32 cellular contexts compared by ENCODE assay signal in the genomic region with DNA sequence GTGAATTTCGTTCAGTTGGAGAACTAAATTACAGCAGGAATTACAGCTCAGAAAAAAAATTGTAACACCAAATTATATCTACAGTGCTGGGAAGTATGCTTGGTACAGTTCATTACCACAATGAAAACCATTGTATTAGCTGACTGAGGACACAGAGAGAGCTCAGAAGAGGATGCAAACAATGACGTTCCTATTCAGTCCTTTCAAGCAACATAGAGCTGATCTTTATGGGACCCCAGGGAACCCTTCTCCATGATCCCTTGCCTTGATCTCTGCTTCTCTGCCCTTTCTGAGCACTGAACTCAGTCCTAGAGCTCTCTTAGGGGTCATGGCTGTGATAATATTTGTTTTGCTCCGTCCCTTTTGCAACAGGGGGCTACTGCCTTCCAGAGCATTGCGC. TPM values are rescaled to one million over a fixed set of nuclear protein-coding genes. Genes with fewer than 3 reads are reported as not detected.
A peak's percentile ranks its signal among the peaks of the same experiment; 100 is the strongest.
DNase-seq lines count a peak whose midpoint lies in the region; ATAC-seq and TF ChIP-seq lines count a peak whose summit lies in the region.
"Had no signal": no experiment of that assay in that cellular context is flagged by ENCODE, and none has a peak within 500 bp of the region (broad histone marks: within the 10 kb centered on the region; RNA-seq: fewer than 3 reads in every experiment).

No MANE protein-coding gene starts in this region.

- H3K79me2 ChIP-seq in Loucy (ENCODE audit: insufficient read depth, low read length) = no peaks in the 10 kb centered on the region

- H3K9me2 ChIP-seq in Loucy (replicated peaks; ENCODE audit: low read depth, low read length) = no peaks in the 10 kb centered on the region

- H3K36me3 ChIP-seq in Loucy (ENCODE audit: insufficient read depth, low read length) = no peaks in the 10 kb centered on the region
- H3K36me3 ChIP-seq: adrenal gland, BLaER1, esophagus muscularis mucosa, heart right ventricle, uterus had no signal

- no peaks in the 10 kb centered on the region for H3K9me3 ChIP-seq in Loucy (ENCODE audit: insufficient read depth, low read depth, low read length)
- H3K9me3 ChIP-seq: adrenal gland, BLaER1, body of pancreas, esophagus muscularis mucosa, heart right ventricle, uterus had no signal

- in situ Hi-C loops in SK-MEL-5 (cut with HindIII; ENCODE audit: low pct_unique_long_range_greater_than_20kb, low sequenced_read_pairs) = no loop called here

- no peaks in the 10 kb centered on the region for H4K20me1 ChIP-seq in Loucy (ENCODE audit: insufficient read depth, low read length, poor library complexity, severe bottlenecking)
- H4K20me1 ChIP-seq: BLaER1 had no signal

- no peak overlapping the region for H3K9ac ChIP-seq in Loucy (ENCODE audit: low read depth, low read length, poor library complexity, severe bottlenecking)
- H3K9ac ChIP-seq: BLaER1 had no signal

- H3K4me3 ChIP-seq in Loucy (ENCODE audit: low read length, poor library complexity, severe bottlenecking) = no peak overlapping the region
- H3K4me3 ChIP-seq: adrenal gland, BLaER1, body of pancreas, esophagus muscularis mucosa, heart right ventricle, PC-9, skin epidermis, uterus had no signal

- no peaks in the 10 kb centered on the region for H3F3A ChIP-seq in Loucy (ENCODE audit: low read depth)

- no peak for TF ChIP-seq CTCF in Loucy (conservative IDR thresholded peaks at IDR 0.05; ENCODE audit: low read length)

- DNase-seq in SK-MEL-5 (ENCODE audit: low read depth, low spot score) = peak; percentile 99
- peak; percentile 77 for DNase-seq in midbrain (lab: John Stamatoyannopoulos, UW)
- peak; percentile 88 for DNase-seq in superior temporal gyrus (ENCODE audit: extremely low spot score)
- no peak for DNase-seq in stimulated activated CD4-positive, alpha-beta T cell treated with anti-CD3 and anti-CD28 coated beads, Interleukin-15, amount 100 ng/mL, for 24 hours
- no peak for DNase-seq in HK-2 (ENCODE audit: unreplicated experiment)
- DNase-seq: activated CD4-positive, alpha-beta memory T cell treated with anti-CD3 and anti-CD28 coated beads for 36 hours; activated CD4-positive, CD25-positive, alpha-beta regulatory T cell treated with anti-CD3 and anti-CD28 coated beads, Interleukin-2, amount 50 U/mL, for 72 hours; activated CD8-positive, alpha-beta memory T cell treated with anti-CD3 and anti-CD28 coated beads, Interleukin-2, amount 50 U/mL, for 4 hours; activated naive CD4-positive, alpha-beta T cell treated with anti-CD3 and anti-CD28 coated beads, Interleukin-2, amount 10 ng/mL, durations not matched to agents 7 days and 5 days; adrenal gland; body of pancreas; COR-L47; dermis blood vessel endothelial cell; foreskin fibroblast; heart right ventricle; Kasumi-1; MV-4-11; naive thymus-derived CD4-positive, alpha-beta T cell; NCI-H146; NCI-H2107; NCI-H510A treated with DMSO at 0.1 percent for 48 hours; PC-9; stimulated activated naive CD4-positive, alpha-beta T cell; uterus had no signal

- H2AFZ ChIP-seq in Loucy (ENCODE audit: low read length) = 0 out of 2 replicates have a peak overlapping the region, but pooled peaks have one; percentile 10
- H2AFZ ChIP-seq: PC-9 had no signal

- H3K4me1 ChIP-seq in Loucy (ENCODE audit: insufficient read depth, low read length, poor library complexity, severe bottlenecking) = no peaks in the 10 kb centered on the region
- H3K4me1 ChIP-seq: BLaER1, body of pancreas, esophagus muscularis mucosa, heart right ventricle, uterus had no signal

- ATAC-seq in HG03108 (IDR thresholded peaks at IDR 0.05; ENCODE audit: unreplicated experiment) = no peak
- ATAC-seq: body of pancreas; heart right ventricle; naive thymus-derived CD4-positive, alpha-beta T cell had no signal

- no peak overlapping the region for H3K4me2 ChIP-seq in Loucy (ENCODE audit: low read depth, low read length, poor library complexity, severe bottlenecking)
- H3K4me2 ChIP-seq: BLaER1, PC-9 had no signal

- H3K27me3 ChIP-seq in Loucy (ENCODE audit: insufficient read depth, low read length, poor library complexity, severe bottlenecking) = no peaks in the 10 kb centered on the region
- H3K27me3 ChIP-seq: adrenal gland, BLaER1, body of pancreas, uterus had no signal

RNA-seq across cellular contexts. Expression of gene TMC2, which starts 3.0 kb away (rescaled TPM):
- not detected in 2 replicates for total RNA-seq in SK-MEL-5 (2014; rRNA removed; shearing (Covaris generic))
- not detected in 2 replicates for polyA plus RNA-seq in SK-MEL-5 (2015; cell fraction: cytosol; rRNA removed)
- not detected in 2 replicates for polyA plus RNA-seq in SK-MEL-5 (2015; cell fraction: nucleus; rRNA removed)
- total RNA-seq: activated CD4-positive, alpha-beta memory T cell treated with anti-CD3 and anti-CD28 coated beads for 36 hours; dermis blood vessel endothelial cell; liver; PC-9; T-helper 2 cell treated with Interferon-gamma antibody and Interleukin-4, amounts not matched to agents 100 ng/mL and 5 ng/mL, for 36 hours; uterus had no signal
- polyA plus RNA-seq: heart right ventricle; keratinocyte; liver; naive thymus-derived CD4-positive, alpha-beta T cell had no signal

RNA-seq across cellular contexts. Expression of gene ZNF343, which starts 30.6 kb away (rescaled TPM):
- 10.6 and 11.8 TPM in 2 replicates for total RNA-seq in SK-MEL-5 (2014; rRNA removed; shearing (Covaris generic))
- polyA plus RNA-seq in SK-MEL-5 (2015; cell fraction: cytosol; rRNA removed) = 8.9 and 9.3 TPM in 2 replicates
- 29.4 and 35.5 TPM in 2 replicates for polyA plus RNA-seq in SK-MEL-5 (2015; cell fraction: nucleus; rRNA removed)

Comparison
In these comparisons a context has a peak if more than half of its experiments do, and no peak if none do; other contexts are left out.
1. DNase-seq: peak in SK-MEL-5 (single experiment), midbrain (single experiment) and superior temporal gyrus (single experiment); none in stimulated activated CD4-positive, alpha-beta T cell treated with anti-CD3 and anti-CD28 coated beads, Interleukin-15, amount 100 ng/mL, for 24 hours (single experiment) and HK-2 (single experiment).